ENCODE assay signal across 1 cellular context in genomic region chr1:56414728-56415224, GRCh38.
TF ChIP-seq lines count a peak whose summit lies in the region.

No MANE protein-coding gene starts in this region.

TF ChIP-seq in HepG2, 621 proteins besides CTCF, POLR2A, EP300 and RAD21 (continued from another document):
- TF ChIP-seq MNT (IDR thresholded peaks at IDR 0.05) (0 out of 2 replicates have a peak, but pooled peaks have one; percentile 7), SAP130 (CRISPR knock-in tag; IDR thresholded peaks at IDR 0.05; ENCODE audit: low read depth) (peak; percentile 94), TARDBP (CRISPR knock-in tag; IDR thresholded peaks at IDR 0.05) (peak; percentile 92), KLF15 (CRISPR knock-in tag; IDR thresholded peaks at IDR 0.05; ENCODE audit: borderline replicate concordance) (no peak), ZBTB43 (CRISPR knock-in tag; conservative IDR thresholded peaks at IDR 0.05) (peak; percentile 83; the same call in 1 of the 2 replicates), ATF5 (CRISPR knock-in tag; IDR thresholded peaks at IDR 0.05; ENCODE audit: low read depth) (no peak), ZBTB39 (CRISPR knock-in tag; IDR thresholded peaks at IDR 0.05) (peak; percentile 84; the same call in 1 of the 2 replicates), ZKSCAN5 (CRISPR knock-in tag; IDR thresholded peaks at IDR 0.05) (no peak), SALL1 (CRISPR knock-in tag; IDR thresholded peaks at IDR 0.05) (peak; percentile 98), SALL2 (CRISPR knock-in tag; IDR thresholded peaks at IDR 0.05) (peak; percentile 54; the same call in 1 of the 2 replicates), SNAI1 (CRISPR knock-in tag; IDR thresholded peaks at IDR 0.05; ENCODE audit: borderline replicate concordance) (no peak), SIN3A (IDR thresholded peaks at IDR 0.05; ENCODE audit: borderline replicate concordance, low read depth, low read length) (0 out of 2 replicates have a peak, but pooled peaks have one; percentile 19), ZNF567 (CRISPR knock-in tag; IDR thresholded peaks at IDR 0.05; ENCODE audit: borderline replicate concordance) (no peak), REL (CRISPR knock-in tag; conservative IDR thresholded peaks at IDR 0.05) (no peak), ETS1 (CRISPR knock-in tag; IDR thresholded peaks at IDR 0.05) (no peak), ZNF639 (CRISPR knock-in tag; conservative IDR thresholded peaks at IDR 0.05) (no peak), ZNF263 (CRISPR knock-in tag; IDR thresholded peaks at IDR 0.05) (peak; percentile 50; the same call in 1 of the 2 replicates), NCOA2 (CRISPR knock-in tag; IDR thresholded peaks at IDR 0.05) (peak; percentile 98), SRY (CRISPR knock-in tag; IDR thresholded peaks at IDR 0.05) (no peak; the same call in 1 of the 2 replicates), EED (CRISPR knock-in tag; IDR thresholded peaks at IDR 0.05) (no peak)
TF ChIP-seq in HepG2: peak in this region for 270.
